1 cellular context compared by ENCODE assay signal in genomic region chr3:113696658-113697191, GRCh38.
TF ChIP-seq lines count a peak whose summit lies in the region.

No MANE protein-coding gene starts in this region.

TF ChIP-seq in GM12878, 131 proteins besides CTCF, POLR2A, EP300 and RAD21 (continued from another document):
- TF ChIP-seq RFX5 (IDR thresholded peaks at IDR 0.05; ENCODE audit: low read depth, low read length) (peak; percentile 52; the same call in 1 of the 2 replicates), E4F1 (IDR thresholded peaks at IDR 0.05; ENCODE audit: borderline replicate concordance, partially characterized antibody) (peak; percentile 93), SP1 (IDR thresholded peaks at IDR 0.05; ENCODE audit: low read depth, low read length) (peak; percentile 98), CREM (IDR thresholded peaks at IDR 0.05; ENCODE audit: low read depth) (peak; percentile 87), EGR1 (IDR thresholded peaks at IDR 0.05; ENCODE audit: borderline replicate concordance in 1 of 2, low read depth in 2 of 2, low read length in 2 of 2) (no peak)
